15 cellular contexts compared by ENCODE assay signal in genomic region chr17:35284955-35285354, GRCh38. TPM values are rescaled to one million over a fixed set of nuclear protein-coding genes. Genes with fewer than 3 reads are reported as not detected.
DNase-seq lines count a peak whose midpoint lies in the region; ATAC-seq and TF ChIP-seq lines count a peak whose summit lies in the region.
"Had no signal": no experiment of that assay in that cellular context is flagged by ENCODE, and none has a peak within 500 bp of the region (broad histone marks: within the 10 kb centered on the region; RNA-seq: fewer than 3 reads in every experiment).

No MANE protein-coding gene starts in this region.

- H3K27ac Mint-ChIP-seq in activated CD4-positive, alpha-beta T cell treated with anti-CD3 and anti-CD28 coated beads, Interleukin-2, amount 10 ng/mL, durations not matched to agents 24 days and 14 days: no peak overlapping the region
- peak overlapping the region in 9 of 10 donors; percentile 50 to 94 (median 84) for H3K27ac Mint-ChIP-seq in naive thymus-derived CD8-positive, alpha-beta T cell
- H3K27ac Mint-ChIP-seq: CD14-positive monocyte had no signal

- POLR2A ChIA-PET in HEK293 (lab: Yijun Ruan, JAX): no interaction called here
- POLR2A ChIA-PET in naive thymus-derived CD8-positive, alpha-beta T cell (lab: Charles Lee): interaction anchor here (0.5 to 3.5 kb wide), 4 partner anchors 11 to 105 kb away, joined by 5 to 11 read pairs (median 7); partner anchors contain the start of gene SLFN5

- TF ChIP-seq CTCF in HEK293 (tag by site-specific recombination; IDR thresholded peaks at IDR 0.05): no peak

- H3K4me1 ChIP-seq in HEK293 (ENCODE audit: control insufficient read depth, insufficient read depth, low read length): peaks cover 4% of the 10 kb centered on the region; the same call in 1 of the 2 replicates
- H3K4me1 ChIP-seq: BLaER1, Caco-2 had no signal

- H3K9me3 Mint-ChIP-seq in activated CD4-positive, alpha-beta T cell treated with anti-CD3 and anti-CD28 coated beads, Interleukin-2, amount 10 ng/mL, durations not matched to agents 24 days and 14 days: peaks cover 18% of the 10 kb centered on the region
- H3K9me3 Mint-ChIP-seq in naive thymus-derived CD8-positive, alpha-beta T cell: peaks cover 0 to 10% (median 2%) of the 10 kb centered on the region in 9 donors

- no peak for ATAC-seq in naive thymus-derived CD8-positive, alpha-beta T cell
- no peak for ATAC-seq in GM21737 (IDR thresholded peaks at IDR 0.05; ENCODE audit: unreplicated experiment)

- no peak overlapping the region for H3K4me3 ChIP-seq in HEK293 (ENCODE audit: low read depth, low read length)
- H3K4me3 ChIP-seq: BLaER1 had no signal

- peak; percentile 49 for DNase-seq in activated CD4-positive, alpha-beta T cell treated with anti-CD3 and anti-CD28 coated beads, Interleukin-2, amount 10 ng/mL, durations not matched to agents 24 days and 14 days
- no peak for DNase-seq in activated CD4-positive, alpha-beta T cell treated with anti-CD3 and anti-CD28 coated beads for 4 hours
- no peak for DNase-seq in naive thymus-derived CD8-positive, alpha-beta T cell
- DNase-seq in substantia nigra (lab: John Stamatoyannopoulos, UW): no peak
- no peak for DNase-seq in hippocampal formation (lab: John Stamatoyannopoulos, UW)
- DNase-seq: Caco-2, GOT3, H7 had no signal

- H3K9me3 ChIP-seq in HEK293 (ENCODE audit: control insufficient read depth, insufficient read depth, low read depth, low read length): no peaks in the 10 kb centered on the region
- H3K9me3 ChIP-seq: Caco-2 had no signal

- no peak overlapping the region for H3K4me3 Mint-ChIP-seq in activated CD4-positive, alpha-beta T cell treated with anti-CD3 and anti-CD28 coated beads, Interleukin-2, amount 10 ng/mL, durations not matched to agents 24 days and 14 days
- peak overlapping the region in 2 of 10 donors; percentile 24 to 35 for H3K4me3 Mint-ChIP-seq in naive thymus-derived CD8-positive, alpha-beta T cell
- H3K4me3 Mint-ChIP-seq: CD14-positive monocyte had no signal

- no peaks in the 10 kb centered on the region for H3K36me3 ChIP-seq in HEK293 (ENCODE audit: control insufficient read depth in 2 of 2, insufficient read depth in 1 of 2, low read length in 2 of 2)
- H3K36me3 ChIP-seq: BLaER1 had no signal

- intact Hi-C loops in activated CD4-positive, alpha-beta T cell treated with anti-CD3 and anti-CD28 coated beads, Interleukin-2, amount 10 ng/mL, durations not matched to agents 24 days and 14 days (cut with micrococcal nuclease): loop anchor here (5.0 kb wide), 1 partner anchor 38 kb away; no protein-coding TSS in a partner anchor

- H3K27me3 Mint-ChIP-seq in activated CD4-positive, alpha-beta T cell treated with anti-CD3 and anti-CD28 coated beads, Interleukin-2, amount 10 ng/mL, durations not matched to agents 24 days and 14 days: peaks cover 4% of the 10 kb centered on the region
- H3K27me3 Mint-ChIP-seq in naive thymus-derived CD8-positive, alpha-beta T cell: no peaks in the 10 kb centered on the region

- H3K4me1 Mint-ChIP-seq in activated CD4-positive, alpha-beta T cell treated with anti-CD3 and anti-CD28 coated beads, Interleukin-2, amount 10 ng/mL, durations not matched to agents 24 days and 14 days: peaks cover 26% of the 10 kb centered on the region
- H3K4me1 Mint-ChIP-seq in naive thymus-derived CD8-positive, alpha-beta T cell: peaks cover 24 to 55% (median 47%) of the 10 kb centered on the region in 4 donors

- CTCF ChIA-PET in HEK293 (lab: Yijun Ruan, JAX): interaction anchor here (1.1 to 3.2 kb wide), 2 partner anchors 12 to 27 kb away, joined by 3 to 12 read pairs; no protein-coding TSS in a partner anchor

- peaks cover 8% of the 10 kb centered on the region for H3K36me3 Mint-ChIP-seq in activated CD4-positive, alpha-beta T cell treated with anti-CD3 and anti-CD28 coated beads, Interleukin-2, amount 10 ng/mL, durations not matched to agents 24 days and 14 days (ENCODE audit: low read depth)
- H3K36me3 Mint-ChIP-seq in naive thymus-derived CD8-positive, alpha-beta T cell: peaks cover 0 to 10% (median 0%) of the 10 kb centered on the region in 3 donors
- H3K36me3 Mint-ChIP-seq: CD14-positive monocyte had no signal

- no peak overlapping the region for H3K27ac ChIP-seq in HEK293 (ENCODE audit: extremely low read depth, low read depth, low read length)
- H3K27ac ChIP-seq in substantia nigra (ENCODE audit: low read depth, low read length, poor library complexity, severe bottlenecking): no peak overlapping the region
- H3K27ac ChIP-seq: 22Rv1, BLaER1, HL-60, KMS-11 had no signal

TF ChIP-seq in HEK293, 187 proteins besides CTCF, POLR2A, EP300 and RAD21:
- TF ChIP-seq ZNF221 (tag by site-specific recombination; IDR thresholded peaks at IDR 0.05; ENCODE audit: borderline replicate concordance) (no peak), ZNF549 (tag by site-specific recombination; IDR thresholded peaks at IDR 0.05) (peak; percentile 94)

RNA-seq across cellular contexts. Expression of gene SLFN5, which starts 42.1 kb away (rescaled TPM):
- 6.9 and 8.9 TPM in 2 replicates for total RNA-seq in activated CD4-positive, alpha-beta T cell treated with anti-CD3 and anti-CD28 coated beads, Interleukin-2, amount 10 ng/mL, durations not matched to agents 24 days and 14 days
- 100 to 1,000 TPM; 224 to 227 TPM for total RNA-seq in naive thymus-derived CD8-positive, alpha-beta T cell
- polyA plus RNA-seq in naive thymus-derived CD8-positive, alpha-beta T cell: 100 to 1,000 TPM in 1 of 3 donors, 10 to 100 TPM in 2; 73.8 to 161 (median 87.4) TPM

Comparison
In these comparisons a context has a peak if more than half of its experiments do, and no peak if none do; other contexts are left out.
1. RNA of gene SLFN5, which starts 42.1 kb away (total RNA-seq): 224 to 227 TPM in naive thymus-derived CD8-positive, alpha-beta T cell; 6.9 to 8.9 TPM in activated CD4-positive, alpha-beta T cell treated with anti-CD3 and anti-CD28 coated beads, Interleukin-2, amount 10 ng/mL, durations not matched to agents 24 days and 14 days; every median in the first group is over 10 times any median in the second.